ENCODE assay signal across 1 cellular context in the genomic region with DNA sequence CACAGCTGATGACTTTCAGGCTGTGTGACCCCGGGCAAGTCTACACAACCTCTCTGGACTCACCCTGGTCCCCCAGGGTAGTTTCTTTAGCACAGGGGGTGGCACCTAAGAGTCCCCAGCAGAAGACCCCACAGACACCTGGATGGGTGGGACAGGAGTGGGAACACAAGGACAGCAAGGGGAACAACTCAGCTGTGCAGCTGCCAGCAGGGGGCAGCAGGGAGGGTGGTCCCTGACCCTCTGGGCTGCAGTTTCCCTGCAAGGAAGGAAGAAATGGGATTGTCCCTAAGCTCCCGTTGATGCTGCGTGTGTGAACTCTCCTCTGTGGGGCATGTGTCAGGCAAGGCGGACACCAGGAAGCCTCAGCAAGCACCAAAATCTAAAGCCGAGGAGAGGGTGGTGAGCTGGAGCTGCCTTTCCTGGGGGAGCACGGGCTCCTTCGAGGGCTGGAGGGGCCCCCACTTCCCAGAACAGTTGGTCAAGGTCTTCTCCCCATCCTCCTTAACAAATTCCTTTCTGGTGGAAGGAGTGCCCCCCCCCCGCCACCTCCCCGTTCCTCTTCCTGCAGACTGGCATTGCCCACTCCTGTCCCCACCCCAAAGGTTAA.
TF ChIP-seq lines count a peak whose summit lies in the region.

No MANE protein-coding gene starts in this region.

TF ChIP-seq in HEK293, 187 proteins besides CTCF, POLR2A, EP300 and RAD21 (continued from another document):
- TF ChIP-seq, protein P1, sequence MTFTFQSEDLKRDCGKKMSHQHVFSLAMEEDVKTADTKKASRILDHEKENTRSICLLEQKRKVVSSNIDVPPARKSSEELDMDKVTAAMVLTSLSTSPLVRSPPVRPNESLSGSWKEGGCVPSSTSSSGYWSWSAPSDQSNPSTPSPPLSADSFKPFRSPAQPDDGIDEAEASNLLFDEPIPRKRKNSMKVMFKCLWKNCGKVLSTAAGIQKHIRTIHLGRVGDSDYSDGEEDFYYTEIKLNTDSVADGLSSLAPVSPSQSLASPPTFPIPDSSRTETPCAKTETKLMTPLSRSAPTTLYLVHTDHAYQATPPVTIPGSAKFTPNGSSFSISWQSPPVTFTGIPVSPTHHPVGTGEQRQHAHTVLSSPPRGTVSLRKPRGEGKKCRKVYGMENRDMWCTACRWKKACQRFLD (tag by site-specific recombination; IDR thresholded peaks at IDR 0.05), result no peak
- TF ChIP-seq, protein P2, sequence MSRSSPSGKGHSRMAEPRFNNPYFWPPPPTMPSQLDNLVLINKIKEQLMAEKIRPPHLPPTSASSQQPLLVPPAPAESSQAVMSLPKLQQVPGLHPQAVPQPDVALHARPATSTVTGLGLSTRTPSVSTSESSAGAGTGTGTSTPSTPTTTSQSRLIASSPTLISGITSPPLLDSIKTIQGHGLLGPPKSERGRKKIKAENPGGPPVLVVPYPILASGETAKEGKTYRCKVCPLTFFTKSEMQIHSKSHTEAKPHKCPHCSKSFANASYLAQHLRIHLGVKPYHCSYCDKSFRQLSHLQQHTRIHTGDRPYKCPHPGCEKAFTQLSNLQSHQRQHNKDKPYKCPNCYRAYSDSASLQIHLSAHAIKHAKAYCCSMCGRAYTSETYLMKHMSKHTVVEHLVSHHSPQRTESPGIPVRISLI (tag by site-specific recombination; IDR thresholded peaks at IDR 0.05), result no peak
- TF ChIP-seq ZNF292 (tag by site-specific recombination; IDR thresholded peaks at IDR 0.05; ENCODE audit: borderline replicate concordance, low read depth), result no peak
- TF ChIP-seq FEZF1 (tag by site-specific recombination; IDR thresholded peaks at IDR 0.05), result no peak
- TF ChIP-seq ZFP3 (tag by site-specific recombination; IDR thresholded peaks at IDR 0.05; ENCODE audit: low read depth), result no peak
- peak; percentile 98 for TF ChIP-seq ZBTB48 (tag by site-specific recombination; IDR thresholded peaks at IDR 0.05)
- TF ChIP-seq ZNF341 (tag by site-specific recombination; IDR thresholded peaks at IDR 0.05; ENCODE audit: low read depth), result no peak
TF ChIP-seq in HEK293: peak in this region for 4.
